ENCODE assay signal across 1 cellular context in the genomic region with DNA sequence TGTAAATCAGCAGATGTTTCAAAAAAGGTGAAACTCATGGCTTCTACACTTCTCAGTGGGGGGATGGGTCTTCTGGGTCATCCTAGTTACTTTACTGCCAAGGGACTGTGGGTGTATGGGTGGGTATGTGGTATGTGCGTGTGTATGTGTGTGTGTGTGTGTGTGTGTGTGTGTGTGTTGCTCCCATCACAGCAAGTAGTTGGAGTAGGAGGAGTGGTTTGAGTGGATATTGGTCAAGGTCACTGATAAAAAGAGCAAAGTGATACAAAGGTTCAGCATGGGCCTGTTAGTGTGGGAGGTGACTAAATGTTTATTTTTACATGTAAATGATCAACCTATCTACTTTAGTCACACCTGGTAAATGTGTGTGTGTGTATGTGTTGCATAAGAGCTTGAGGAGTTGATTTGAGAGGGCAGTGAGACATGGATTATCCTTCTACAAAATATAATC.
TF ChIP-seq lines count a peak whose summit lies in the region.

No MANE protein-coding gene starts in this region.

TF ChIP-seq in HepG2, 621 proteins besides CTCF, POLR2A, EP300 and RAD21 (continued from another document and continues in another):
- TF ChIP-seq, protein P1, sequence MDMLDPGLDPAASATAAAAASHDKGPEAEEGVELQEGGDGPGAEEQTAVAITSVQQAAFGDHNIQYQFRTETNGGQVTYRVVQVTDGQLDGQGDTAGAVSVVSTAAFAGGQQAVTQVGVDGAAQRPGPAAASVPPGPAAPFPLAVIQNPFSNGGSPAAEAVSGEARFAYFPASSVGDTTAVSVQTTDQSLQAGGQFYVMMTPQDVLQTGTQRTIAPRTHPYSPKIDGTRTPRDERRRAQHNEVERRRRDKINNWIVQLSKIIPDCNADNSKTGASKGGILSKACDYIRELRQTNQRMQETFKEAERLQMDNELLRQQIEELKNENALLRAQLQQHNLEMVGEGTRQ (IDR thresholded peaks at IDR 0.05; ENCODE audit: low read depth, low read length) = no peak
- TF ChIP-seq, protein P1 (CRISPR knock-in tag; IDR thresholded peaks at IDR 0.05; ENCODE audit: borderline replicate concordance) = no peak
- no peak for TF ChIP-seq SP2 (CRISPR knock-in tag; IDR thresholded peaks at IDR 0.05)
- no peak for TF ChIP-seq SIX1 (CRISPR knock-in tag; IDR thresholded peaks at IDR 0.05; ENCODE audit: borderline replicate concordance)
- no peak for TF ChIP-seq RAD51 (IDR thresholded peaks at IDR 0.05; ENCODE audit: borderline replicate concordance)
- 0 out of 2 replicates have a peak, but pooled peaks have one; percentile 34 for TF ChIP-seq ZNF547 (CRISPR knock-in tag; IDR thresholded peaks at IDR 0.05)
- TF ChIP-seq, protein P2, sequence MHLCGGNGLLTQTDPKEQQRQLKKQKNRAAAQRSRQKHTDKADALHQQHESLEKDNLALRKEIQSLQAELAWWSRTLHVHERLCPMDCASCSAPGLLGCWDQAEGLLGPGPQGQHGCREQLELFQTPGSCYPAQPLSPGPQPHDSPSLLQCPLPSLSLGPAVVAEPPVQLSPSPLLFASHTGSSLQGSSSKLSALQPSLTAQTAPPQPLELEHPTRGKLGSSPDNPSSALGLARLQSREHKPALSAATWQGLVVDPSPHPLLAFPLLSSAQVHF (CRISPR knock-in tag; IDR thresholded peaks at IDR 0.05) = no peak
- TF ChIP-seq, protein P3, sequence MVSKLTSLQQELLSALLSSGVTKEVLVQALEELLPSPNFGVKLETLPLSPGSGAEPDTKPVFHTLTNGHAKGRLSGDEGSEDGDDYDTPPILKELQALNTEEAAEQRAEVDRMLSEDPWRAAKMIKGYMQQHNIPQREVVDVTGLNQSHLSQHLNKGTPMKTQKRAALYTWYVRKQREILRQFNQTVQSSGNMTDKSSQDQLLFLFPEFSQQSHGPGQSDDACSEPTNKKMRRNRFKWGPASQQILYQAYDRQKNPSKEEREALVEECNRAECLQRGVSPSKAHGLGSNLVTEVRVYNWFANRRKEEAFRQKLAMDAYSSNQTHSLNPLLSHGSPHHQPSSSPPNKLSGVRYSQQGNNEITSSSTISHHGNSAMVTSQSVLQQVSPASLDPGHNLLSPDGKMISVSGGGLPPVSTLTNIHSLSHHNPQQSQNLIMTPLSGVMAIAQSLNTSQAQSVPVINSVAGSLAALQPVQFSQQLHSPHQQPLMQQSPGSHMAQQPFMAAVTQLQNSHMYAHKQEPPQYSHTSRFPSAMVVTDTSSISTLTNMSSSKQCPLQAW (CRISPR knock-in tag; IDR thresholded peaks at IDR 0.05) = peak; percentile 22; the same call in 1 of the 2 replicates
- TF ChIP-seq ZBTB20 (CRISPR knock-in tag; IDR thresholded peaks at IDR 0.05; ENCODE audit: borderline replicate concordance, low read depth) = peak; percentile 90; the same call in 1 of the 2 replicates
- TF ChIP-seq HNF4G (IDR thresholded peaks at IDR 0.05; ENCODE audit: borderline replicate concordance, low read depth, low read length) = peak; percentile 51; the same call in 1 of the 2 replicates
- TF ChIP-seq HNF4G (CRISPR knock-in tag; IDR thresholded peaks at IDR 0.05; ENCODE audit: borderline replicate concordance, low read depth) = no peak
- no peak for TF ChIP-seq ZNF550 (CRISPR knock-in tag; IDR thresholded peaks at IDR 0.05; ENCODE audit: borderline replicate concordance)
- TF ChIP-seq SUZ12 (IDR thresholded peaks at IDR 0.05; ENCODE audit: low read depth, low read length) = no peak
- TF ChIP-seq RBFOX2 (IDR thresholded peaks at IDR 0.05; ENCODE audit: low read depth, low read length) = no peak
- no peak for TF ChIP-seq ZNF367 (CRISPR knock-in tag; IDR thresholded peaks at IDR 0.05; ENCODE audit: borderline replicate concordance)
- no peak for TF ChIP-seq ZKSCAN8 (CRISPR knock-in tag; IDR thresholded peaks at IDR 0.05; ENCODE audit: borderline replicate concordance)
- peak; percentile 73 for TF ChIP-seq RARA (CRISPR knock-in tag; IDR thresholded peaks at IDR 0.05)
- no peak for TF ChIP-seq SRSF9 (IDR thresholded peaks at IDR 0.05; ENCODE audit: borderline replicate concordance, insufficient read depth, low read depth, low read length, poor library complexity, severe bottlenecking)
- no peak for TF ChIP-seq SAFB2 (CRISPR knock-in tag; IDR thresholded peaks at IDR 0.05; ENCODE audit: borderline replicate concordance, low read depth)
- TF ChIP-seq NBN (conservative IDR thresholded peaks at IDR 0.05) = no peak
- no peak for TF ChIP-seq ZNF563 (CRISPR knock-in tag; IDR thresholded peaks at IDR 0.05)
- no peak for TF ChIP-seq CHD2 (IDR thresholded peaks at IDR 0.05; ENCODE audit: low read depth, low read length)
- TF ChIP-seq NFE2L1 (CRISPR knock-in tag; IDR thresholded peaks at IDR 0.05; ENCODE audit: borderline replicate concordance) = no peak
- TF ChIP-seq, protein P4, sequence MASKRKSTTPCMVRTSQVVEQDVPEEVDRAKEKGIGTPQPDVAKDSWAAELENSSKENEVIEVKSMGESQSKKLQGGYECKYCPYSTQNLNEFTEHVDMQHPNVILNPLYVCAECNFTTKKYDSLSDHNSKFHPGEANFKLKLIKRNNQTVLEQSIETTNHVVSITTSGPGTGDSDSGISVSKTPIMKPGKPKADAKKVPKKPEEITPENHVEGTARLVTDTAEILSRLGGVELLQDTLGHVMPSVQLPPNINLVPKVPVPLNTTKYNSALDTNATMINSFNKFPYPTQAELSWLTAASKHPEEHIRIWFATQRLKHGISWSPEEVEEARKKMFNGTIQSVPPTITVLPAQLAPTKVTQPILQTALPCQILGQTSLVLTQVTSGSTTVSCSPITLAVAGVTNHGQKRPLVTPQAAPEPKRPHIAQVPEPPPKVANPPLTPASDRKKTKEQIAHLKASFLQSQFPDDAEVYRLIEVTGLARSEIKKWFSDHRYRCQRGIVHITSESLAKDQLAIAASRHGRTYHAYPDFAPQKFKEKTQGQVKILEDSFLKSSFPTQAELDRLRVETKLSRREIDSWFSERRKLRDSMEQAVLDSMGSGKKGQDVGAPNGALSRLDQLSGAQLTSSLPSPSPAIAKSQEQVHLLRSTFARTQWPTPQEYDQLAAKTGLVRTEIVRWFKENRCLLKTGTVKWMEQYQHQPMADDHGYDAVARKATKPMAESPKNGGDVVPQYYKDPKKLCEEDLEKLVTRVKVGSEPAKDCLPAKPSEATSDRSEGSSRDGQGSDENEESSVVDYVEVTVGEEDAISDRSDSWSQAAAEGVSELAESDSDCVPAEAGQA (IDR thresholded peaks at IDR 0.05; ENCODE audit: low read depth) = no peak
- TF ChIP-seq, protein P4 (CRISPR knock-in tag; IDR thresholded peaks at IDR 0.05; ENCODE audit: borderline replicate concordance) = no peak
- TF ChIP-seq TAF1 (CRISPR knock-in tag; IDR thresholded peaks at IDR 0.05) = no peak
- peak; percentile 54 for TF ChIP-seq HNF4A (CRISPR knock-in tag; IDR thresholded peaks at IDR 0.05)
- TF ChIP-seq THAP11 (CRISPR knock-in tag; IDR thresholded peaks at IDR 0.05) = no peak
- TF ChIP-seq, protein P5, sequence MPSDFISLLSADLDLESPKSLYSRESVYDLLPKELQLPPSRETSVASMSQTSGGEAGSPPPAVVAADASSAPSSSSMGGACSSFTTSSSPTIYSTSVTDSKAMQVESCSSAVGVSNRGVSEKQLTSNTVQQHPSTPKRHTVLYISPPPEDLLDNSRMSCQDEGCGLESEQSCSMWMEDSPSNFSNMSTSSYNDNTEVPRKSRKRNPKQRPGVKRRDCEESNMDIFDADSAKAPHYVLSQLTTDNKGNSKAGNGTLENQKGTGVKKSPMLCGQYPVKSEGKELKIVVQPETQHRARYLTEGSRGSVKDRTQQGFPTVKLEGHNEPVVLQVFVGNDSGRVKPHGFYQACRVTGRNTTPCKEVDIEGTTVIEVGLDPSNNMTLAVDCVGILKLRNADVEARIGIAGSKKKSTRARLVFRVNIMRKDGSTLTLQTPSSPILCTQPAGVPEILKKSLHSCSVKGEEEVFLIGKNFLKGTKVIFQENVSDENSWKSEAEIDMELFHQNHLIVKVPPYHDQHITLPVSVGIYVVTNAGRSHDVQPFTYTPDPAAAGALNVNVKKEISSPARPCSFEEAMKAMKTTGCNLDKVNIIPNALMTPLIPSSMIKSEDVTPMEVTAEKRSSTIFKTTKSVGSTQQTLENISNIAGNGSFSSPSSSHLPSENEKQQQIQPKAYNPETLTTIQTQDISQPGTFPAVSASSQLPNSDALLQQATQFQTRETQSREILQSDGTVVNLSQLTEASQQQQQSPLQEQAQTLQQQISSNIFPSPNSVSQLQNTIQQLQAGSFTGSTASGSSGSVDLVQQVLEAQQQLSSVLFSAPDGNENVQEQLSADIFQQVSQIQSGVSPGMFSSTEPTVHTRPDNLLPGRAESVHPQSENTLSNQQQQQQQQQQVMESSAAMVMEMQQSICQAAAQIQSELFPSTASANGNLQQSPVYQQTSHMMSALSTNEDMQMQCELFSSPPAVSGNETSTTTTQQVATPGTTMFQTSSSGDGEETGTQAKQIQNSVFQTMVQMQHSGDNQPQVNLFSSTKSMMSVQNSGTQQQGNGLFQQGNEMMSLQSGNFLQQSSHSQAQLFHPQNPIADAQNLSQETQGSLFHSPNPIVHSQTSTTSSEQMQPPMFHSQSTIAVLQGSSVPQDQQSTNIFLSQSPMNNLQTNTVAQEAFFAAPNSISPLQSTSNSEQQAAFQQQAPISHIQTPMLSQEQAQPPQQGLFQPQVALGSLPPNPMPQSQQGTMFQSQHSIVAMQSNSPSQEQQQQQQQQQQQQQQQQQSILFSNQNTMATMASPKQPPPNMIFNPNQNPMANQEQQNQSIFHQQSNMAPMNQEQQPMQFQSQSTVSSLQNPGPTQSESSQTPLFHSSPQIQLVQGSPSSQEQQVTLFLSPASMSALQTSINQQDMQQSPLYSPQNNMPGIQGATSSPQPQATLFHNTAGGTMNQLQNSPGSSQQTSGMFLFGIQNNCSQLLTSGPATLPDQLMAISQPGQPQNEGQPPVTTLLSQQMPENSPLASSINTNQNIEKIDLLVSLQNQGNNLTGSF (CRISPR knock-in tag; IDR thresholded peaks at IDR 0.05) = no peak
- TF ChIP-seq ATF7 (IDR thresholded peaks at IDR 0.05) = 0 out of 2 replicates have a peak, but pooled peaks have one; percentile 36
- no peak for TF ChIP-seq ATF7 (CRISPR knock-in tag; IDR thresholded peaks at IDR 0.05)
- 0 out of 2 replicates have a peak, but pooled peaks have one; percentile 28 for TF ChIP-seq FOXC1 (CRISPR knock-in tag; IDR thresholded peaks at IDR 0.05; ENCODE audit: borderline replicate concordance)
- TF ChIP-seq ZNF83 (CRISPR knock-in tag; IDR thresholded peaks at IDR 0.05; ENCODE audit: borderline replicate concordance) = no peak
- TF ChIP-seq, protein P6, sequence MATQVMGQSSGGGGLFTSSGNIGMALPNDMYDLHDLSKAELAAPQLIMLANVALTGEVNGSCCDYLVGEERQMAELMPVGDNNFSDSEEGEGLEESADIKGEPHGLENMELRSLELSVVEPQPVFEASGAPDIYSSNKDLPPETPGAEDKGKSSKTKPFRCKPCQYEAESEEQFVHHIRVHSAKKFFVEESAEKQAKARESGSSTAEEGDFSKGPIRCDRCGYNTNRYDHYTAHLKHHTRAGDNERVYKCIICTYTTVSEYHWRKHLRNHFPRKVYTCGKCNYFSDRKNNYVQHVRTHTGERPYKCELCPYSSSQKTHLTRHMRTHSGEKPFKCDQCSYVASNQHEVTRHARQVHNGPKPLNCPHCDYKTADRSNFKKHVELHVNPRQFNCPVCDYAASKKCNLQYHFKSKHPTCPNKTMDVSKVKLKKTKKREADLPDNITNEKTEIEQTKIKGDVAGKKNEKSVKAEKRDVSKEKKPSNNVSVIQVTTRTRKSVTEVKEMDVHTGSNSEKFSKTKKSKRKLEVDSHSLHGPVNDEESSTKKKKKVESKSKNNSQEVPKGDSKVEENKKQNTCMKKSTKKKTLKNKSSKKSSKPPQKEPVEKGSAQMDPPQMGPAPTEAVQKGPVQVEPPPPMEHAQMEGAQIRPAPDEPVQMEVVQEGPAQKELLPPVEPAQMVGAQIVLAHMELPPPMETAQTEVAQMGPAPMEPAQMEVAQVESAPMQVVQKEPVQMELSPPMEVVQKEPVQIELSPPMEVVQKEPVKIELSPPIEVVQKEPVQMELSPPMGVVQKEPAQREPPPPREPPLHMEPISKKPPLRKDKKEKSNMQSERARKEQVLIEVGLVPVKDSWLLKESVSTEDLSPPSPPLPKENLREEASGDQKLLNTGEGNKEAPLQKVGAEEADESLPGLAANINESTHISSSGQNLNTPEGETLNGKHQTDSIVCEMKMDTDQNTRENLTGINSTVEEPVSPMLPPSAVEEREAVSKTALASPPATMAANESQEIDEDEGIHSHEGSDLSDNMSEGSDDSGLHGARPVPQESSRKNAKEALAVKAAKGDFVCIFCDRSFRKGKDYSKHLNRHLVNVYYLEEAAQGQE (IDR thresholded peaks at IDR 0.05; ENCODE audit: borderline replicate concordance in 1 of 2, low read depth in 1 of 2, low read length in 2 of 2) = no peak
- TF ChIP-seq ZSCAN21 (CRISPR knock-in tag; IDR thresholded peaks at IDR 0.05; ENCODE audit: borderline replicate concordance) = 0 out of 2 replicates have a peak, but pooled peaks have one; percentile 15
- TF ChIP-seq SNAI1 (CRISPR knock-in tag; IDR thresholded peaks at IDR 0.05; ENCODE audit: borderline replicate concordance) = no peak
- no peak for TF ChIP-seq ZNF446 (CRISPR knock-in tag; IDR thresholded peaks at IDR 0.05)
- no peak for TF ChIP-seq MAFG (CRISPR knock-in tag; IDR thresholded peaks at IDR 0.05)
- no peak for TF ChIP-seq MED13 (CRISPR knock-in tag; IDR thresholded peaks at IDR 0.05)
- peak; percentile 70 for TF ChIP-seq TARDBP (CRISPR knock-in tag; IDR thresholded peaks at IDR 0.05)
